8 cellular contexts compared by ENCODE assay signal in genomic region chr5:18744990-18745590, GRCh38.
DNase-seq lines count a peak whose midpoint lies in the region; ATAC-seq lines count a peak whose summit lies in the region.

No MANE protein-coding gene starts in this region.

- peaks cover 44% of the 10 kb centered on the region for H3K4me1 ChIP-seq in CD4-positive, CD25-positive, alpha-beta regulatory T cell (ENCODE audit: control insufficient read depth, insufficient read depth, low read length, poor library complexity, severe bottlenecking)

- H3K9me3 ChIP-seq in CD4-positive, CD25-positive, alpha-beta regulatory T cell (ENCODE audit: control insufficient read depth in 2 of 2, low read length in 2 of 2) = no peaks in the 10 kb centered on the region

- no peaks in the 10 kb centered on the region for H3K27me3 Mint-ChIP-seq in CD4-positive, CD25-positive, alpha-beta regulatory T cell
- H3K27me3 Mint-ChIP-seq in T-cell = no peaks in the 10 kb centered on the region

- peak overlapping the region; percentile 92 to 97 (median 94) for H3K4me3 Mint-ChIP-seq in CD4-positive, CD25-positive, alpha-beta regulatory T cell
- peak overlapping the region; percentile 91 to 97 (median 94) for H3K4me3 Mint-ChIP-seq in T-cell

- H3K27me3 ChIP-seq in CD4-positive, CD25-positive, alpha-beta regulatory T cell (ENCODE audit: control insufficient read depth, insufficient read depth, low read length) = no peaks in the 10 kb centered on the region

- POLR2A ChIA-PET in T-cell (lab: Charles Lee) = interaction anchor here in 1 of 2 donors (0.6 kb wide), 1 partner anchor 41 kb away, joined by 3 read pairs; no protein-coding TSS in a partner anchor

- H3K9me3 Mint-ChIP-seq in CD4-positive, CD25-positive, alpha-beta regulatory T cell = peaks cover 0 to 1% (median 0%) of the 10 kb centered on the region in 7 donors
- no peaks in the 10 kb centered on the region for H3K9me3 Mint-ChIP-seq in T-cell

- H3K36me3 ChIP-seq in CD4-positive, CD25-positive, alpha-beta regulatory T cell (ENCODE audit: control insufficient read depth, insufficient read depth, low read length) = peaks cover 4% of the 10 kb centered on the region

- CTCF ChIA-PET in T-cell (lab: Charles Lee) = interaction anchor here in 1 of 2 donors (0.7 kb wide), 1 partner anchor 51 kb away, joined by 3 read pairs; no protein-coding TSS in a partner anchor

- H3K27ac ChIP-seq in CD4-positive, CD25-positive, alpha-beta regulatory T cell (ENCODE audit: insufficient read depth, low read length, poor library complexity, severe bottlenecking) = peak overlapping the region; percentile 85

- ATAC-seq in CD4-positive, CD25-positive, alpha-beta regulatory T cell (ENCODE audit: low read depth in 2 of 2) = peak; percentile 15 to 29
- ATAC-seq in GM19395 (IDR thresholded peaks at IDR 0.05; ENCODE audit: unreplicated experiment) = peak; percentile 52
- ATAC-seq in HG03460 (IDR thresholded peaks at IDR 0.05; ENCODE audit: unreplicated experiment) = peak; percentile 38
- peak in 3 of 4 experiments; percentile 42 to 47 (median 46) for ATAC-seq in T-cell (replicated peaks in 1 of 4)
- ATAC-seq in left colon = peak; percentile 56

- intact Hi-C loops in left colon (cut with DNase I, micrococcal nuclease) = no loop called here

- H3K27ac Mint-ChIP-seq in CD4-positive, CD25-positive, alpha-beta regulatory T cell = peak overlapping the region; percentile 94 to 99 (median 98)
- peak overlapping the region; percentile 94 to 98 for H3K27ac Mint-ChIP-seq in T-cell

- H3K4me3 ChIP-seq in CD4-positive, CD25-positive, alpha-beta regulatory T cell (ENCODE audit: low read depth, low read length) = peak overlapping the region; percentile 98

- H3K36me3 Mint-ChIP-seq in CD4-positive, CD25-positive, alpha-beta regulatory T cell = peaks cover 8% of the 10 kb centered on the region
- peaks cover 8% of the 10 kb centered on the region for H3K36me3 Mint-ChIP-seq in T-cell

- peak in 2 of 3 donors; percentile 22 to 72 for DNase-seq in CD4-positive, CD25-positive, alpha-beta regulatory T cell
- DNase-seq in T-cell = peak in 18 of 34 experiments; percentile 6 to 39 (median 18)
- DNase-seq in left colon = peak in 1 of 2 donors; percentile 15
- no peak for DNase-seq in 8988T
- no peak for DNase-seq in NCI-H446 treated with DMSO at 0.1 percent for 48 hours (lab: John Stamatoyannopoulos, UW)
- no peak for DNase-seq in T1000 (lab: John Stamatoyannopoulos, UW)

- peaks cover 5 to 67% (median 55%) of the 10 kb centered on the region in 4 donors for H3K4me1 Mint-ChIP-seq in CD4-positive, CD25-positive, alpha-beta regulatory T cell
- peaks cover 58 to 60% (median 59%) of the 10 kb centered on the region in 3 donors for H3K4me1 Mint-ChIP-seq in T-cell

Comparison
In these comparisons a context has a peak if more than half of its experiments do, and no peak if none do; other contexts are left out.
1. DNase-seq: peak in CD4-positive, CD25-positive, alpha-beta regulatory T cell (2 of 3) and T-cell (18 of 34); none in 8988T (single experiment), NCI-H446 treated with DMSO at 0.1 percent for 48 hours (single experiment) and T1000 (single experiment).
2. Peak in every context shown above with its lines, with median percentiles within 50 percentile points of each other: ATAC-seq.